14 cellular contexts compared by ENCODE assay signal in the genomic region with DNA sequence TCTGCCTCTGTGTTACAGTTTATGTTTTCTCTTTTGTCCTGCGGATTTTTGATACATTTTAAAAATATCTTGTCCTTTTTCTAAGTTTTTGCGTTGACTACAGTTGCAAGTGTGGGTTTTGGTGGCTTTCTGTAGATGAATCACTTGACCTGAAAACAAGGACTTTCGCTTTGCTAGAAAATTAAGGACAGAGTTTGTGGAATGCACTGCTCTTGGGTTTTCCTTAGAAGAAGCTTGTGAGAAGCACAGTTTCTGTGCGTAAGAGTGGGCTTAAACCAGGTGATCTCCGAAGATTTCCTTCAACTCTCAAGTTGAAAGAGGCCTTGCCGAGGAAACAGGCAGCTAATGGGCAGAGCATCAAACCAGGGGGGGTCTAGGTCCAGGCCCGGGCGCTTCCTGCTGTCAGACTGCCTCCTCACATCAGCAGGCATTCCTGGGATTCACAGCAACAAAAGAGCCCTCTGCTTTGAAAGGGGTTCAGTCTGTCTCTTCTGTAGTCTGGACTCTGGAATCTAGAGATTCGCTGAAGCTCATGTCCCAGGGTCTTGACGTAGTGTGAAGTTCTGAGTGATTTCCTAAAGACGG. TPM values are rescaled to one million over a fixed set of nuclear protein-coding genes. Genes with fewer than 3 reads are reported as not detected.
DNase-seq lines count a peak whose midpoint lies in the region; ATAC-seq and TF ChIP-seq lines count a peak whose summit lies in the region.
"Had no signal": no experiment of that assay in that cellular context is flagged by ENCODE, and none has a peak within 500 bp of the region (broad histone marks: within the 10 kb centered on the region; RNA-seq: fewer than 3 reads in every experiment).

No MANE protein-coding gene starts in this region.

- H3K9me3 ChIP-seq in iPS-18a (ENCODE audit: control insufficient read depth, low read depth, low read length) (no peaks in the 10 kb centered on the region), smooth muscle cell (replicated peaks; ENCODE audit: low read depth) (no peaks in the 10 kb centered on the region)
- H3K9me3 ChIP-seq: tibial nerve had no signal

- H3K4me1 Mint-ChIP-seq in activated naive CD8-positive, alpha-beta T cell treated with anti-CD3 and anti-CD28 coated beads, Interleukin-2, amount 10 ng/mL, durations not matched to agents 7 days and 5 days = peaks cover 63% of the 10 kb centered on the region

- ATAC-seq in activated naive CD8-positive, alpha-beta T cell treated with anti-CD3 and anti-CD28 coated beads, Interleukin-2, amount 10 ng/mL, durations not matched to agents 7 days and 5 days (ENCODE audit: low read depth) = no peak
- ATAC-seq in HG03196 (IDR thresholded peaks at IDR 0.05; ENCODE audit: unreplicated experiment) = no peak

- POLR2A ChIA-PET in activated naive CD8-positive, alpha-beta T cell treated with anti-CD3 and anti-CD28 coated beads, Interleukin-2, amount 10 ng/mL, durations not matched to agents 7 days and 5 days (lab: Charles Lee) = interaction anchor here (0.6 kb wide), 1 partner anchor 154 kb away, joined by 3 read pairs; no protein-coding TSS in a partner anchor

- peak overlapping the region; percentile 25 for H3K4me3 Mint-ChIP-seq in activated naive CD8-positive, alpha-beta T cell treated with anti-CD3 and anti-CD28 coated beads, Interleukin-2, amount 10 ng/mL, durations not matched to agents 7 days and 5 days

- H3K36me3 Mint-ChIP-seq in activated naive CD8-positive, alpha-beta T cell treated with anti-CD3 and anti-CD28 coated beads, Interleukin-2, amount 10 ng/mL, durations not matched to agents 7 days and 5 days = peaks cover 23% of the 10 kb centered on the region

- no peak overlapping the region for H2AFZ ChIP-seq in smooth muscle cell (ENCODE audit: low read depth)

- no peaks in the 10 kb centered on the region for H3K36me3 ChIP-seq in iPS-18a (ENCODE audit: control insufficient read depth, low read depth, low read length)
- no peaks in the 10 kb centered on the region for H3K36me3 ChIP-seq in smooth muscle cell (ENCODE audit: low read depth)
- H3K36me3 ChIP-seq: cardiac muscle cell, tibial nerve had no signal

- H3K9ac ChIP-seq in iPS-18a (ENCODE audit: low read length) (no peak overlapping the region), smooth muscle cell (ENCODE audit: low read depth) (peak overlapping the region; percentile 5)

- H3K27me3 Mint-ChIP-seq in activated naive CD8-positive, alpha-beta T cell treated with anti-CD3 and anti-CD28 coated beads, Interleukin-2, amount 10 ng/mL, durations not matched to agents 7 days and 5 days = no peaks in the 10 kb centered on the region

- peak; percentile 1 for DNase-seq in activated CD4-positive, alpha-beta T cell treated with anti-CD3 and anti-CD28 coated beads for 48 hours
- no peak for DNase-seq in activated CD4-positive, alpha-beta T cell treated with anti-CD3 and anti-CD28 coated beads for 4 hours
- DNase-seq in activated naive CD8-positive, alpha-beta T cell treated with anti-CD3 and anti-CD28 coated beads, Interleukin-2, amount 10 ng/mL, durations not matched to agents 7 days and 5 days = no peak
- no peak for DNase-seq in smooth muscle cell (lab: John Stamatoyannopoulos, UW; ENCODE audit: unreplicated experiment)
- DNase-seq in GDM1 (lab: John Stamatoyannopoulos, UW) = no peak
- no peak for DNase-seq in D341Med (ENCODE audit: low spot score)
- DNase-seq: glutamatergic neuron; NCI-H2029; OCI-M1; stimulated activated CD4-positive, alpha-beta T cell treated with anti-CD3 and anti-CD28 coated beads, Interleukin-4, amount 100 ng/mL, for 1 hour had no signal

- H3K9me3 Mint-ChIP-seq in activated naive CD8-positive, alpha-beta T cell treated with anti-CD3 and anti-CD28 coated beads, Interleukin-2, amount 10 ng/mL, durations not matched to agents 7 days and 5 days = no peaks in the 10 kb centered on the region

- TF ChIP-seq CTCF in smooth muscle cell (IDR thresholded peaks at IDR 0.05; ENCODE audit: borderline replicate concordance, insufficient read depth, poor library complexity, severe bottlenecking) = no peak

- H4K20me1 ChIP-seq in smooth muscle cell (ENCODE audit: low read depth) = peaks cover 99% of the 10 kb centered on the region

- peaks cover 96% of the 10 kb centered on the region for H3K79me2 ChIP-seq in smooth muscle cell (ENCODE audit: low read depth)

- H3K4me2 ChIP-seq in smooth muscle cell = peak overlapping the region; percentile 71

- no peaks in the 10 kb centered on the region for H3F3A ChIP-seq in smooth muscle cell (ENCODE audit: low read depth)

- H3K27me3 ChIP-seq in iPS-18a (ENCODE audit: control insufficient read depth, insufficient read depth, low read length) (no peaks in the 10 kb centered on the region), smooth muscle cell (ENCODE audit: low read depth) (no peaks in the 10 kb centered on the region)
- H3K27me3 ChIP-seq: cardiac muscle cell, tibial nerve had no signal

- H3K27ac ChIP-seq in iPS-18a (ENCODE audit: low read length) (peak overlapping the region; percentile 62), smooth muscle cell (ENCODE audit: low read depth) (peak overlapping the region; percentile 25)
- H3K27ac ChIP-seq: cardiac muscle cell, tibial nerve had no signal

- no peak overlapping the region for H3K4me3 ChIP-seq in iPS-18a (ENCODE audit: low read length)
- H3K4me3 ChIP-seq in smooth muscle cell = no peak overlapping the region
- H3K4me3 ChIP-seq: cardiac muscle cell, tibial nerve had no signal

- H3K4me1 ChIP-seq in iPS-18a (ENCODE audit: control insufficient read depth, low read depth, low read length) (peaks cover 19% of the 10 kb centered on the region), smooth muscle cell (ENCODE audit: low read depth) (peaks cover 7% of the 10 kb centered on the region)

- WGBS in smooth muscle cell (ENCODE audit: low lambda C conversion rate) = 51% methylated on average over 11 of the region's 11 CpGs

- peak overlapping the region; percentile 30 for H3K27ac Mint-ChIP-seq in activated naive CD8-positive, alpha-beta T cell treated with anti-CD3 and anti-CD28 coated beads, Interleukin-2, amount 10 ng/mL, durations not matched to agents 7 days and 5 days

RNA-seq across cellular contexts. Expression of gene NCK2, which starts 17.3 kb away (rescaled TPM):
- 10 to 100 TPM; 69.6 to 70.0 TPM for total RNA-seq in activated naive CD8-positive, alpha-beta T cell treated with anti-CD3 and anti-CD28 coated beads, Interleukin-2, amount 10 ng/mL, durations not matched to agents 7 days and 5 days
- total RNA-seq in smooth muscle cell = 25.0 and 29.0 TPM in 2 replicates
- polyA plus RNA-seq in smooth muscle cell = 44.8 and 50.5 TPM in 2 replicates
